27 cellular contexts compared by ENCODE assay signal in the genomic region with DNA sequence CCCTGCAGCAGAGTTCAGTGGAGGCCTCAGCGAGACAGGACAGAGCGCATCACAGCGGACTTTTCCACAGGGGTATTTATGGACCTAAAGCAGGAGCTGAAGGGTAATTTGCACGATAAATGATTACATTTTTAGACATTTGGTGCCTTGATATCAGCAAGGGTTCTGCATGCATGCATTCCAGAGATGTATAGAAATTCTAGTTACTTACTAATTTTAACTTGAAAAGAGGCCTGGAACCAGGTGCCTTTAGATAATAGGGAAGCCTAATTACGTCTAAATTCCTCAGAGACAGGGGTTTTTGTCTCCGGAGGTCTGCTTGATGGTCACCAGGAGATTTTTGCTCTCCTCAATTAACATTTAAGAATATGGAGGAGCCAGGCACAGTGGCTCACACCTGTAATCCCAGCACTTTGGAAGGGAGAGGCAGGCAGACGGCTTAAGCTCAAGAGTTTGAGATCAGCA.
"Had no signal": no experiment of that assay in that cellular context is flagged by ENCODE, and none has a peak within 500 bp of the region (broad histone marks: within the 10 kb centered on the region; RNA-seq: fewer than 3 reads in every experiment).

No MANE protein-coding gene starts in this region.

- H3K4me3 ChIP-seq: Peyer's patch, SJSA1 had no signal

- H3K9ac ChIP-seq: KMS-11 had no signal

- H3K9me3 ChIP-seq: Peyer's patch, SJSA1 had no signal

- H3K27me3 ChIP-seq: Peyer's patch, SJSA1 had no signal

- H3K36me3 ChIP-seq: Peyer's patch, SJSA1 had no signal

- H3K27ac ChIP-seq: KMS-11, Peyer's patch, RWPE1, SJSA1 had no signal

- H3K36me3 Mint-ChIP-seq: activated naive CD8-positive, alpha-beta T cell; brain had no signal

- FAIRE-seq: astrocyte had no signal

- H3K4me2 ChIP-seq: KMS-11 had no signal

- H3K9me3 Mint-ChIP-seq: activated CD4-positive, alpha-beta T cell treated with anti-CD3 and anti-CD28 coated beads, Interleukin-2, amount 10 ng/mL, durations not matched to agents 24 days and 14 days; activated naive CD4-positive, alpha-beta T cell treated with anti-CD3 and anti-CD28 coated beads for 36 hours; activated T-cell treated with anti-CD3 and anti-CD28 coated beads, Interleukin-2, amount 50 U/mL, for 4 hours; brain; central memory CD8-positive, alpha-beta T cell had no signal

- DNase-seq: activated CD4-positive, alpha-beta T cell treated with anti-CD3 and anti-CD28 coated beads, Interleukin-2, amount 10 ng/mL, durations not matched to agents 24 days and 14 days; activated CD4-positive, alpha-beta T cell treated with anti-CD3 and anti-CD28 coated beads, Interleukin-2, amount 50 U/mL, for 48 hours; activated CD4-positive, CD25-positive, alpha-beta regulatory T cell treated with anti-CD3 and anti-CD28 coated beads, Interleukin-2, amount 50 U/mL, for 72 hours; activated CD8-positive, alpha-beta memory T cell treated with anti-CD3 and anti-CD28 coated beads for 24 hours; activated naive CD4-positive, alpha-beta T cell treated with anti-CD3 and anti-CD28 coated beads for 36 hours; activated T-cell treated with anti-CD3 and anti-CD28 coated beads, Interleukin-2, amount 50 U/mL, for 4 hours; amygdala; NCI-H1092; NCI-H1417; NCI-H1930; NCI-H2107; NCI-H345; NCI-H510A; NCI-H69; NK-92 treated with Interleukin-12 subunit alpha and Interleukin-12 subunit beta, amount 100 ng/mL, for 24 hours; OCI-M1; Peyer's patch; Right ventricle myocardium superior; SW 1271 had no signal

- H3K27ac Mint-ChIP-seq: activated CD4-positive, alpha-beta T cell treated with anti-CD3 and anti-CD28 coated beads, Interleukin-2, amount 10 ng/mL, durations not matched to agents 24 days and 14 days; activated naive CD4-positive, alpha-beta T cell treated with anti-CD3 and anti-CD28 coated beads for 36 hours; activated naive CD8-positive, alpha-beta T cell; brain had no signal

- ATAC-seq: activated T-cell treated with anti-CD3 and anti-CD28 coated beads, Interleukin-2, amount 50 U/mL, for 4 hours; SK-N-SH treated with all-trans-retinoic acid at 6 μM for 48 hours had no signal

- H3K4me1 Mint-ChIP-seq: activated CD4-positive, alpha-beta T cell treated with anti-CD3 and anti-CD28 coated beads, Interleukin-2, amount 10 ng/mL, durations not matched to agents 24 days and 14 days; central memory CD8-positive, alpha-beta T cell had no signal

- H3K4me3 Mint-ChIP-seq: activated CD4-positive, alpha-beta T cell treated with anti-CD3 and anti-CD28 coated beads, Interleukin-2, amount 10 ng/mL, durations not matched to agents 24 days and 14 days; activated naive CD4-positive, alpha-beta T cell treated with anti-CD3 and anti-CD28 coated beads for 36 hours; activated naive CD8-positive, alpha-beta T cell; activated T-cell treated with anti-CD3 and anti-CD28 coated beads, Interleukin-2, amount 50 U/mL, for 4 hours; brain; central memory CD8-positive, alpha-beta T cell had no signal

- H3K4me1 ChIP-seq: Peyer's patch had no signal
